8 cellular contexts compared by ENCODE assay signal in genomic region chr14:22929848-22930364, GRCh38. TPM values are rescaled to one million over a fixed set of nuclear protein-coding genes. Genes with fewer than 3 reads are reported as not detected.
DNase-seq lines count a peak whose midpoint lies in the region; ATAC-seq and TF ChIP-seq lines count a peak whose summit lies in the region.

No MANE protein-coding gene starts in this region.

- ATAC-seq in HG03571 (IDR thresholded peaks at IDR 0.05; ENCODE audit: unreplicated experiment) (peak; percentile 7), GM21825 (IDR thresholded peaks at IDR 0.05; ENCODE audit: unreplicated experiment) (no peak), GM19035 (IDR thresholded peaks at IDR 0.05; ENCODE audit: unreplicated experiment) (no peak)

- no peak overlapping the region for H3K4me3 Mint-ChIP-seq in CD4-positive, alpha-beta memory T cell
- H3K4me3 Mint-ChIP-seq in type B pancreatic cell: no peak overlapping the region

- no peaks in the 10 kb centered on the region for H4K20me1 ChIP-seq in neural cell (ENCODE audit: insufficient read depth)

- H3K9me3 ChIP-seq in CD4-positive, alpha-beta memory T cell (ENCODE audit: control insufficient read depth in 1 of 2, low read length in 2 of 2): no peaks in the 10 kb centered on the region
- no peaks in the 10 kb centered on the region for H3K9me3 ChIP-seq in ectodermal cell (ENCODE audit: control insufficient read depth, low read length)
- no peaks in the 10 kb centered on the region for H3K9me3 ChIP-seq in neural cell (ENCODE audit: low read length)

- peak overlapping the region; percentile 79 for H3K9ac ChIP-seq in neural cell (ENCODE audit: low read length)

- CTCF ChIA-PET in CD4-positive, alpha-beta memory T cell (lab: Charles Lee; ENCODE audit: partially characterized antibody): interaction anchor here (0.6 to 6.7 kb wide), 38 partner anchors 9 to 391 kb away, joined by 3 to 94 read pairs (median 5); partner anchors contain the start of genes ACIN1, AJUBA, C14orf119 and HAUS4

- H3K27me3 ChIP-seq in CD4-positive, alpha-beta memory T cell (ENCODE audit: insufficient read depth, low read length): no peaks in the 10 kb centered on the region
- H3K27me3 ChIP-seq in ectodermal cell (ENCODE audit: control insufficient read depth, insufficient read depth, low read length, poor library complexity, severe bottlenecking) (no peaks in the 10 kb centered on the region), neural cell (ENCODE audit: insufficient read depth, low read depth, low read length) (no peaks in the 10 kb centered on the region)

- H3K4me1 Mint-ChIP-seq in CD4-positive, alpha-beta memory T cell: peaks cover 9 to 14% (median 12%) of the 10 kb centered on the region in 4 donors
- peaks cover 24% of the 10 kb centered on the region for H3K4me1 Mint-ChIP-seq in type B pancreatic cell (ENCODE audit: unreplicated experiment)

- H3F3A ChIP-seq in neural cell (ENCODE audit: insufficient read depth, low read length, poor library complexity, severe bottlenecking): peaks cover 6% of the 10 kb centered on the region

- H3K27ac ChIP-seq in CD4-positive, alpha-beta memory T cell (ENCODE audit: low read depth, low read length): peak overlapping the region; percentile 91
- H3K27ac ChIP-seq in ectodermal cell (ENCODE audit: insufficient read depth, low read depth, low read length, poor library complexity, severe bottlenecking) (peak overlapping the region; percentile 75), neural cell (ENCODE audit: low read length) (peak overlapping the region; percentile 95)

- H3K36me3 ChIP-seq in CD4-positive, alpha-beta memory T cell (ENCODE audit: insufficient read depth, low read length): no peaks in the 10 kb centered on the region
- H3K36me3 ChIP-seq in ectodermal cell (ENCODE audit: control insufficient read depth, insufficient read depth, low read length) (peaks cover 12% of the 10 kb centered on the region), neural cell (ENCODE audit: insufficient read depth, low read length) (no peaks in the 10 kb centered on the region)

- no peak overlapping the region for H3K27ac Mint-ChIP-seq in CD4-positive, alpha-beta memory T cell
- H3K27ac Mint-ChIP-seq in type B pancreatic cell: no peak overlapping the region

- peaks cover 14% of the 10 kb centered on the region for H3K79me2 ChIP-seq in neural cell (replicated peaks; ENCODE audit: insufficient read depth, low read length)

- WGBS in ectodermal cell, 2 experiments: 12 to 23% methylated on average over 5 of the region's 6 CpGs

- TF ChIP-seq EP300 in neural cell (conservative IDR thresholded peaks at IDR 0.05; ENCODE audit: poor library complexity, severe bottlenecking): no peak

- TF ChIP-seq RAD21 in neural cell (conservative IDR thresholded peaks at IDR 0.05): no peak

- POLR2A ChIA-PET in CD4-positive, alpha-beta memory T cell (lab: Charles Lee; ENCODE audit: partially characterized antibody): interaction anchor here (0.8 to 5.2 kb wide), 26 partner anchors 10 to 391 kb away, joined by 3 to 120 read pairs (median 6); partner anchors contain the start of genes ACIN1, AJUBA, C14orf119 and DAD1

- intact Hi-C loops in CD4-positive, alpha-beta memory T cell (cut with micrococcal nuclease): loop anchor here (1.0 to 5.0 kb wide), 10 partner anchors 11 to 372 kb away; partner anchors contain the start of genes DAD1, HAUS4, LRP10 and MRPL52

- peaks cover 11 to 13% of the 10 kb centered on the region in 2 donors for H3K36me3 Mint-ChIP-seq in CD4-positive, alpha-beta memory T cell
- peaks cover 10% of the 10 kb centered on the region for H3K36me3 Mint-ChIP-seq in type B pancreatic cell

- H2AFZ ChIP-seq in neural cell (ENCODE audit: low read depth, low read length): peak overlapping the region; percentile 77

- H3K9me3 Mint-ChIP-seq in CD4-positive, alpha-beta memory T cell: no peaks in the 10 kb centered on the region
- no peaks in the 10 kb centered on the region for H3K9me3 Mint-ChIP-seq in type B pancreatic cell

- H3K4me3 ChIP-seq in CD4-positive, alpha-beta memory T cell (ENCODE audit: low read length in 2 of 2): peak overlapping the region; percentile 83 to 99
- peak overlapping the region; percentile 86 for H3K4me3 ChIP-seq in ectodermal cell (ENCODE audit: insufficient read depth, low read depth, low read length)
- H3K4me3 ChIP-seq in neural cell (ENCODE audit: low read length): peak overlapping the region; percentile 89

- no peaks in the 10 kb centered on the region for H3K27me3 Mint-ChIP-seq in CD4-positive, alpha-beta memory T cell
- no peaks in the 10 kb centered on the region for H3K27me3 Mint-ChIP-seq in type B pancreatic cell

- peak overlapping the region; percentile 96 for H3K4me2 ChIP-seq in neural cell (ENCODE audit: low read length)

- H3K9me2 ChIP-seq in neural cell (ENCODE audit: insufficient read depth, low read length): no peaks in the 10 kb centered on the region

- peaks cover 17% of the 10 kb centered on the region for H3K4me1 ChIP-seq in CD4-positive, alpha-beta memory T cell (ENCODE audit: insufficient read depth, low read length)
- H3K4me1 ChIP-seq in ectodermal cell (ENCODE audit: control insufficient read depth, insufficient read depth, low read length): peaks cover 4% of the 10 kb centered on the region

- no peak for DNase-seq in CD4-positive, alpha-beta memory T cell
- no peak for DNase-seq in type B pancreatic cell (ENCODE audit: extremely low spot score, unreplicated experiment)
- no peak for DNase-seq in HPDE6-E6E7 (ENCODE audit: extremely low spot score)

- TF ChIP-seq CTCF in neural cell (IDR thresholded peaks at IDR 0.05; ENCODE audit: poor library complexity, severe bottlenecking): no peak
- TF ChIP-seq CTCF in type B pancreatic cell (conservative IDR thresholded peaks at IDR 0.05): no peak

TF ChIP-seq in neural cell, 6 proteins besides CTCF, POLR2A, EP300 and RAD21 (continues in another document):
- TF ChIP-seq EZH2 (IDR thresholded peaks at IDR 0.05; ENCODE audit: borderline replicate concordance, insufficient read depth, low read length, poor library complexity, severe bottlenecking): no peak

RNA-seq across cellular contexts. Expression of gene PRMT5, which starts 0.7 kb away (rescaled TPM):
- total RNA-seq in CD4-positive, alpha-beta memory T cell: 10 to 100 TPM; 25.8 to 30.5 TPM
- 10 to 100 TPM; 50.6 to 65.1 TPM for polyA plus RNA-seq in CD4-positive, alpha-beta memory T cell
- polyA plus RNA-seq in ectodermal cell (2013, experiment 1 of 4): 155 TPM
- polyA plus RNA-seq in ectodermal cell (2013, experiment 2 of 4): 152 TPM
- 117 TPM for polyA plus RNA-seq in ectodermal cell (2013, experiment 3 of 4)
- 120 TPM for polyA plus RNA-seq in ectodermal cell (2013, experiment 4 of 4)
- polyA plus RNA-seq in neural cell: 102 and 114 TPM in 2 replicates
- polyA minus RNA-seq in neural cell: 83.9 and 97.9 TPM in 2 replicates
- 78.0 and 134 TPM in 2 replicates for total RNA-seq in type B pancreatic cell (ENCODE audit: low replicate concordance)

RNA-seq across cellular contexts. Expression of gene RBM23, which starts 11.0 kb away (rescaled TPM):
- 100 to 1,000 TPM; 119 to 123 TPM for total RNA-seq in CD4-positive, alpha-beta memory T cell
- polyA plus RNA-seq in CD4-positive, alpha-beta memory T cell: 10 to 100 TPM; 57.1 to 58.3 TPM
- polyA plus RNA-seq in ectodermal cell (2013, experiment 1 of 4): 69.1 TPM
- polyA plus RNA-seq in ectodermal cell (2013, experiment 2 of 4): 75.9 TPM
- polyA plus RNA-seq in ectodermal cell (2013, experiment 3 of 4): 55.1 TPM
- polyA plus RNA-seq in ectodermal cell (2013, experiment 4 of 4): 60.9 TPM
- polyA plus RNA-seq in neural cell: 83.7 and 96.7 TPM in 2 replicates
- polyA minus RNA-seq in neural cell: 90.8 and 175 TPM in 2 replicates
- total RNA-seq in type B pancreatic cell (ENCODE audit: low replicate concordance): 91.5 and 102 TPM in 2 replicates

RNA-seq across cellular contexts. Expression of gene HAUS4, which starts 27.0 kb away (rescaled TPM):
- total RNA-seq in CD4-positive, alpha-beta memory T cell: 10 to 100 TPM; 32.6 to 35.7 TPM
- polyA plus RNA-seq in CD4-positive, alpha-beta memory T cell: 10 to 100 TPM; 29.1 to 31.3 TPM
- 85.3 TPM for polyA plus RNA-seq in ectodermal cell (2013, experiment 1 of 4)
- 76.6 TPM for polyA plus RNA-seq in ectodermal cell (2013, experiment 2 of 4)
- 87.7 TPM for polyA plus RNA-seq in ectodermal cell (2013, experiment 3 of 4)
- polyA plus RNA-seq in ectodermal cell (2013, experiment 4 of 4): 95.6 TPM
- polyA plus RNA-seq in neural cell: 3.2 and 12.1 TPM in 2 replicates
- 4.6 and 7.3 TPM in 2 replicates for polyA minus RNA-seq in neural cell
- 17.3 and 40.7 TPM in 2 replicates for total RNA-seq in type B pancreatic cell (ENCODE audit: low replicate concordance)

RNA-seq across cellular contexts. Expression of gene REM2, which starts 46.9 kb away (rescaled TPM):
- 1 to 10 TPM; 4.4 to 4.6 TPM for total RNA-seq in CD4-positive, alpha-beta memory T cell
- polyA plus RNA-seq in CD4-positive, alpha-beta memory T cell: 1 to 10 TPM in 1 of 2 donors, under 1 TPM in 1; 0.55 to 1.5 TPM
- 2.5 TPM for polyA plus RNA-seq in ectodermal cell (2013, experiment 1 of 4)
- 2.1 TPM for polyA plus RNA-seq in ectodermal cell (2013, experiment 2 of 4)
- 2.9 TPM for polyA plus RNA-seq in ectodermal cell (2013, experiment 3 of 4)
- 2.2 TPM for polyA plus RNA-seq in ectodermal cell (2013, experiment 4 of 4)
- polyA plus RNA-seq in neural cell: 28.6 and 31.1 TPM in 2 replicates
- 21.9 and 29.5 TPM in 2 replicates for polyA minus RNA-seq in neural cell
- total RNA-seq in type B pancreatic cell (ENCODE audit: low replicate concordance): 1.4 and 2.0 TPM in 2 replicates

RNA-seq across cellular contexts. Expression of gene AJUBA, which starts 52.4 kb away (rescaled TPM):
- 1 to 10 TPM; 2.8 to 3.9 TPM for total RNA-seq in CD4-positive, alpha-beta memory T cell
- 1 to 10 TPM in 1 of 2 donors, under 1 TPM in 1; 0.30 to 1.3 TPM for polyA plus RNA-seq in CD4-positive, alpha-beta memory T cell
- polyA plus RNA-seq in ectodermal cell (2013, experiment 1 of 4): 121 TPM
- 139 TPM for polyA plus RNA-seq in ectodermal cell (2013, experiment 2 of 4)
- polyA plus RNA-seq in ectodermal cell (2013, experiment 3 of 4): 91.1 TPM
- 103 TPM for polyA plus RNA-seq in ectodermal cell (2013, experiment 4 of 4)
- 0.52 and 1.9 TPM in 2 replicates for polyA plus RNA-seq in neural cell
- 1.5 and 1.9 TPM in 2 replicates for polyA minus RNA-seq in neural cell
- total RNA-seq in type B pancreatic cell (ENCODE audit: low replicate concordance): 42.8 and 56.1 TPM in 2 replicates
